In the genomic region with DNA sequence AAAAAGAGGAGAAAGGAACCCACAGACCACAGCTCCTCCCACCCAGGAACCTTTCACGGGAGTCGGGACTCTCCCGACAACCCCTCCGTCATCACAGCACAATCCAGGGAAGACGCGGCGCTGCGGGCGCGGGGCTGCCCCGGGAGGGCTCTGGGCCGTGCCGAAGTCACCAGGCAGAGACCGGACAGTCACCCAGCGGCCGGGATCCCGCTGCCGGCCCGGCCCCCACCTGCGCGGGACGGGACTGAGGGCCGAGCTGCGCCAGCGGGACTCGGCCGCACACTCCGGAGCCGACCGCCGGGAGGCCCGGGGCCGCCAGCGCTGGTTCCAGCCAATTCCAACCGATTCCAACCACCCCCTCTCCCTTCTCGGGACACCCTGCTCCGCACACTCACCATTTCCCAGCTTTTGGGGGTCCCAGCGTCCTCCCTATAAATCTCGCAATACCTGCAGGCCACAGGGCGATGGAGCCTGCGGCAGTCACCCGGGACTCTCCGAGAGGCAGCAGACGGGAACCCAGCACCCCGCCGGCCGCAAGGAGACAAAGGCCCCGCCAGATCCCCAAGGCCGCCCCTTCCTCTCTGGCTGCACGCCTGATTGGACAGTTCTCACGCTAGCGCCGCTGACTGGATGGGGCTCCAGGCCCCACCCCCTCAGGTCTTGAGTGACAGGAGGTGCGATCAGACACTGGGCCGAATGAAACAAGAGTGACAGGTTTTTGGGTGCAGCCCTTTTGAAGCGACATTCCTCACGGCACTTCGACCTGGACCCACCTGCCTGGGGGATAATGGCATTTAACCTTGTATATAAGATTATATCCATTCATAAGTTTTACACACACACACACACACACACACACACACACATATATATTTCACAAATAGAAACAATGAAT, we compare ENCODE assay signal across 8 cellular contexts. TPM values are rescaled to one million over a fixed set of nuclear protein-coding genes. Genes with fewer than 3 reads are reported as not detected.
A peak's percentile ranks its signal among the peaks of the same experiment; 100 is the strongest.
DNase-seq lines count a peak whose midpoint lies in the region; ATAC-seq, FAIRE-seq and TF ChIP-seq lines count a peak whose summit lies in the region.

A gene (minus strand): TSS at position 547 of the 895 bp plus-strand sequence. CDS start 149 bp downstream, at position 398.

- H3K4me3 ChIP-seq in iPS-18a (ENCODE audit: low read length) (peak within 1 kb of the TSS; percentile 78), gastrocnemius medialis (peak within 1 kb of the TSS; percentile 6 to 58 (median 46))

- DNase-seq in GM12891 (ENCODE audit: insufficient read length, low spot score) = peak; percentile 83
- peak; percentile 99 for DNase-seq in NCI-H1092 treated with DMSO at 0.1 percent for 48 hours (lab: John Stamatoyannopoulos, UW)
- DNase-seq in T-helper 17 cell = peak in 1 of 3 donors; percentile 5
- peak; percentile 97 to 99 for DNase-seq in T47D (ENCODE audit: low read depth in 1 of 2, low spot score in 1 of 2)
- peak; percentile 21 to 22 for DNase-seq in gastrocnemius medialis
- DNase-seq in NCI-H146 (lab: John Stamatoyannopoulos, UW) = no peak

- no peaks in the 10 kb centered on the region for H3K4me1 ChIP-seq in iPS-18a (ENCODE audit: control insufficient read depth, low read depth, low read length)
- H3K4me1 ChIP-seq in gastrocnemius medialis = no peaks in the 10 kb centered on the region

- peak within 1 kb of the TSS; percentile 30 for H3K27ac ChIP-seq in iPS-18a (ENCODE audit: low read length)
- no peak within 1 kb of the TSS for H3K27ac ChIP-seq in gastrocnemius medialis

- intact Hi-C loops in gastrocnemius medialis (cut with DNase I; ENCODE audit: low total_unique reads) = no loop called here

- no peak within 1 kb of the TSS for H3K27ac Mint-ChIP-seq in T-helper 17 cell

- peak within 1 kb of the TSS; percentile 91 for H3K9ac ChIP-seq in iPS-18a (ENCODE audit: low read length)

- H3K4me1 Mint-ChIP-seq in T-helper 17 cell = peaks cover 4% of the 10 kb centered on the region

- ATAC-seq in HG02588 (IDR thresholded peaks at IDR 0.05; ENCODE audit: unreplicated experiment) (peak; percentile 100), T-helper 17 cell (peak; percentile 90), gastrocnemius medialis (peak in 1 of 2 donors; percentile 36)

- H3K36me3 ChIP-seq in iPS-18a (ENCODE audit: control insufficient read depth, low read depth, low read length) = no peaks in the 10 kb centered on the region
- H3K36me3 ChIP-seq in gastrocnemius medialis = no peaks in the 10 kb centered on the region

- peak; percentile 89 for FAIRE-seq in GM12891 (lab: Jason Lieb, UNC)

- in situ Hi-C loops in T47D (cut with HindIII; ENCODE audit: low pct_unique_long_range_greater_than_20kb, low sequenced_read_pairs) = no loop called here
- in situ Hi-C loops in gastrocnemius medialis (cut with MboI; ENCODE audit: low sequenced_read_pairs in 4 of 4) = no loop called here

- H3K27me3 Mint-ChIP-seq in T-helper 17 cell = peaks cover 23% of the 10 kb centered on the region

- no peaks in the 10 kb centered on the region for H3K9me3 ChIP-seq in T-helper 17 cell (ENCODE audit: control insufficient read depth, low read length, poor library complexity, severe bottlenecking)
- H3K9me3 ChIP-seq in iPS-18a (ENCODE audit: control insufficient read depth, low read depth, low read length) = peaks cover 6% of the 10 kb centered on the region
- peaks cover 0 to 4% (median 4%) of the 10 kb centered on the region in 3 donors for H3K9me3 ChIP-seq in gastrocnemius medialis

- H3K4me3 Mint-ChIP-seq in T-helper 17 cell = peak within 1 kb of the TSS; percentile 79

- no peak for TF ChIP-seq POLR2A in GM12891 (IDR thresholded peaks at IDR 0.05; ENCODE audit: low read depth, low read length)
- no peak for TF ChIP-seq POLR2A in gastrocnemius medialis (IDR thresholded peaks at IDR 0.05)

- H3K27me3 ChIP-seq in iPS-18a (ENCODE audit: control insufficient read depth, insufficient read depth, low read length) (no peaks in the 10 kb centered on the region), gastrocnemius medialis (peaks cover 4 to 27% (median 7%) of the 10 kb centered on the region in 3 donors)

- TF ChIP-seq CTCF in gastrocnemius medialis (IDR thresholded peaks at IDR 0.05 in 4 of 5, conservative IDR thresholded peaks at IDR 0.05 in 1 of 5) = no peak

- no peaks in the 10 kb centered on the region for H3K36me3 Mint-ChIP-seq in T-helper 17 cell (ENCODE audit: low read depth)

TF ChIP-seq in GM12891, 5 proteins besides CTCF, POLR2A, EP300 and RAD21:
- TF ChIP-seq POU2F2 (IDR thresholded peaks at IDR 0.05; ENCODE audit: low read depth, low read length) (no peak), SPI1 (IDR thresholded peaks at IDR 0.05; ENCODE audit: low read depth, low read length) (peak; percentile 22; the same call in 1 of the 2 replicates)

RNA-seq across cellular contexts. Expression of the gene that starts here (rescaled TPM):
- polyA plus RNA-seq in GM12891 (2012; ENCODE audit: low read depth, missing spikeins) = 1.8 TPM
- total RNA-seq in T-helper 17 cell (not detected), gastrocnemius medialis (not detected)

Comparison
In these comparisons a context has a peak if more than half of its experiments do, and no peak if none do; other contexts are left out.
1. Peak in ATAC-seq in T-helper 17 cell; RNA of the gene not detected or under 1 TPM.
2. Peak in DNase-seq and H3K4me3 ChIP-seq in gastrocnemius medialis; RNA of the gene not detected or under 1 TPM.